In the genomic region with DNA sequence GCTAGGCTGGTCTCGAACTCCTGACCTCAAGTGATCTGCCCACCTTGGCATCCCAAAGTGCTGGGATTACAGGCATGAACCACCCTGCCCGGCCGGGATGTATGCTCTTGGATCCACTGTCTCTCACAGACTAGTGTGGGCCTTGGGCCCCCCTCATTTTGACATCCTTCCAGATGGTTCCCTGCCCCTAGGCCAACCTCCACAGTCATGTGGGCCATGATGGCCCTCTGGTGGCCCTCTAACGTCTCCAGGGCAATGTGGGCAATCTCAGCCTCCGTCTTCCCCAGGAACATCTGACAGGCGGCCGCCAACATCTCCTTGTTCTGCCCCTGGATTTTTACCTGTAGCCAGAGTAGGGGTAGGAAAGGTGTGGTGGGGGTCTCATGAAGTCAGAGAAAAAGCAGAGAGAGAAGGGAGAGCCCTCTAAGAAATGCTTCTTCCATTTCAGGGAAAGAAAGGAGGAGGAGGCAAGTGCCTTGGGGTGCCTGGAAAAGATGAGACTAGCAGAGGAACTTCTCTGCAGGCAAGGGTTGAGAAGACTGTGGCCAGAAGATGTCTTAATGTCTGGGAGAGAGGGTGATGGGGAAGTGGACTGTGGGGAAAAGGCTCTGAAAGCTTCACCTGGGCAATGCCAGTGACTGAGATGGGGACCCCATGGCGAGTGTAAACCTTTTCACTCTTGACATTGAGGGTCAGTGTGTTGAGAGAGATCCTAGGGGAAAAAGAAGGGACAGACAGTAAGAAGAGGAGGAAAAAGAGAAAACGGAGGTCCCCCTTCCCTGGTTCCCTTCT, we compare ENCODE assay signal across 8 cellular contexts. TPM values are rescaled to one million over a fixed set of nuclear protein-coding genes. Genes with fewer than 3 reads are reported as not detected.
DNase-seq lines count a peak whose midpoint lies in the region; ATAC-seq, FAIRE-seq and TF ChIP-seq lines count a peak whose summit lies in the region.

No MANE protein-coding gene starts in this region.

- H3K9me3 Mint-ChIP-seq in nephron progenitor cell: no peaks in the 10 kb centered on the region

- H3K4me1 ChIP-seq in BLaER1 treated with 17β-estradiol and CSF1 and Interleukin-3, amounts not matched to agents 10 nM and 100 nM: peaks cover 59 to 75% (median 70%) of the 10 kb centered on the region in 10 experiments
- H3K4me1 ChIP-seq in NT2/D1 (ENCODE audit: insufficient read depth, insufficient read length): peaks cover 4% of the 10 kb centered on the region
- H3K4me1 ChIP-seq in colonic mucosa: peaks cover 30% of the 10 kb centered on the region

- DNase-seq in NT2/D1 (ENCODE audit: low read depth, low spot score) (no peak), colonic mucosa (no peak), nephron progenitor cell (no peak), GM12892 (ENCODE audit: insufficient read length) (no peak), head of caudate nucleus (no peak)
- DNase-seq in activated CD4-positive, CD25-positive, alpha-beta regulatory T cell treated with anti-CD3 and anti-CD28 coated beads, Interleukin-2, amount 50 U/mL, for 72 hours: no peak

- peak overlapping the region; percentile 90 to 99 (median 95) for H3K4me2 ChIP-seq in BLaER1 treated with 17β-estradiol and CSF1 and Interleukin-3, amounts not matched to agents 10 nM and 100 nM

- H3K27me3 Mint-ChIP-seq in nephron progenitor cell (ENCODE audit: low read depth, poor library complexity): peaks cover 3% of the 10 kb centered on the region

- H3K4me3 Mint-ChIP-seq in nephron progenitor cell: peak overlapping the region; percentile 97

- ATAC-seq in HG03469 (IDR thresholded peaks at IDR 0.05; ENCODE audit: unreplicated experiment): no peak

- H3K4me3 ChIP-seq in BLaER1 treated with 17β-estradiol and CSF1 and Interleukin-3, amounts not matched to agents 10 nM and 100 nM: peak overlapping the region; percentile 79 to 99 (median 94)
- peak overlapping the region; percentile 88 for H3K4me3 ChIP-seq in NT2/D1 (ENCODE audit: insufficient read length, low read depth)
- peak overlapping the region; percentile 81 for H3K4me3 ChIP-seq in colonic mucosa

- no peak for FAIRE-seq in GM12892 (lab: Jason Lieb, UNC)

- peaks cover 48% of the 10 kb centered on the region for H3K36me3 Mint-ChIP-seq in nephron progenitor cell (ENCODE audit: low read depth)

- H3K4me1 Mint-ChIP-seq in nephron progenitor cell: peaks cover 60% of the 10 kb centered on the region

- peaks cover 31 to 69% (median 53%) of the 10 kb centered on the region in 11 experiments; a peak in 21 of 22 replicates for H4K20me1 ChIP-seq in BLaER1 treated with 17β-estradiol and CSF1 and Interleukin-3, amounts not matched to agents 10 nM and 100 nM

- peaks cover 0 to 7% (median 0%) of the 10 kb centered on the region in 11 experiments; a peak in 5 of 22 replicates for H3K9me3 ChIP-seq in BLaER1 treated with 17β-estradiol and CSF1 and Interleukin-3, amounts not matched to agents 10 nM and 100 nM (replicated peaks in 1 of 11)
- H3K9me3 ChIP-seq in NT2/D1 (ENCODE audit: insufficient read depth, low read length) (no peaks in the 10 kb centered on the region), colonic mucosa (no peaks in the 10 kb centered on the region)

- peak overlapping the region; percentile 98 for H3K27ac Mint-ChIP-seq in nephron progenitor cell

- H3K27me3 ChIP-seq in BLaER1 treated with 17β-estradiol and CSF1 and Interleukin-3, amounts not matched to agents 10 nM and 100 nM: no peaks in the 10 kb centered on the region
- H3K27me3 ChIP-seq in NT2/D1 (ENCODE audit: insufficient read depth, insufficient read length) (no peaks in the 10 kb centered on the region), colonic mucosa (no peaks in the 10 kb centered on the region)

- intact Hi-C loops in colonic mucosa (cut with DNase I): loop anchor here (5.0 kb wide), 3 partner anchors 41 to 136 kb away; no protein-coding TSS in a partner anchor
- intact Hi-C loops in head of caudate nucleus (cut with DNase I): loop anchor here (5.0 to 10.0 kb wide), 2 partner anchors 41 to 144 kb away; a partner anchor contains a TSS

- H3K9ac ChIP-seq in BLaER1 treated with 17β-estradiol and CSF1 and Interleukin-3, amounts not matched to agents 10 nM and 100 nM: peak overlapping the region; percentile 92 to 100 (median 99)
- H3K9ac ChIP-seq in NT2/D1 (ENCODE audit: insufficient read length, low read depth): peak overlapping the region; percentile 96
- H3K9ac ChIP-seq in colonic mucosa (ENCODE audit: low read depth in 2 of 2, low read length in 2 of 2): peak overlapping the region; percentile 94 to 95

- no peak for TF ChIP-seq POLR2A in GM12892 (IDR thresholded peaks at IDR 0.05; ENCODE audit: low read depth, low read length)

- H3K27ac ChIP-seq in BLaER1 treated with 17β-estradiol and CSF1 and Interleukin-3, amounts not matched to agents 10 nM and 100 nM: peak overlapping the region; percentile 89 to 99 (median 98); a peak in 21 of 22 replicates
- H3K27ac ChIP-seq in colonic mucosa: peak overlapping the region; percentile 98

- TF ChIP-seq CTCF in colonic mucosa (IDR thresholded peaks at IDR 0.05): no peak
- TF ChIP-seq CTCF in nephron progenitor cell (IDR thresholded peaks at IDR 0.05): no peak

- peaks cover 50 to 69% (median 62%) of the 10 kb centered on the region in 11 experiments for H3K36me3 ChIP-seq in BLaER1 treated with 17β-estradiol and CSF1 and Interleukin-3, amounts not matched to agents 10 nM and 100 nM
- H3K36me3 ChIP-seq in NT2/D1 (ENCODE audit: insufficient read depth, insufficient read length, low read length): peaks cover 60% of the 10 kb centered on the region
- H3K36me3 ChIP-seq in colonic mucosa: peaks cover 19% of the 10 kb centered on the region

RNA-seq across cellular contexts. Expression of a gene that starts 1.3 kb away (rescaled TPM):
- total RNA-seq in colonic mucosa: 100 to 1,000 TPM; 130 to 158 TPM
- polyA plus RNA-seq in GM12892 (2012; ENCODE audit: missing spikeins): 105 TPM

RNA-seq across cellular contexts. Expression of a gene that starts 3.2 kb away (rescaled TPM):
- total RNA-seq in colonic mucosa: 10 to 100 TPM; 47.2 to 92.8 TPM
- 49.1 TPM for polyA plus RNA-seq in GM12892 (2012; ENCODE audit: missing spikeins)

RNA-seq across cellular contexts. Expression of a gene that starts 21.0 kb away (rescaled TPM):
- total RNA-seq in colonic mucosa: 100 to 1,000 TPM; 213 to 605 TPM
- 826 TPM for polyA plus RNA-seq in GM12892 (2012; ENCODE audit: missing spikeins)

RNA-seq across cellular contexts. Expression of a gene that starts 24.1 kb away (rescaled TPM):
- 10 to 100 TPM; 14.0 to 59.0 TPM for total RNA-seq in colonic mucosa
- 56.4 TPM for polyA plus RNA-seq in GM12892 (2012; ENCODE audit: missing spikeins)

RNA-seq across cellular contexts. Expression of a gene that starts 50.4 kb away (rescaled TPM):
- total RNA-seq in colonic mucosa: 10 to 100 TPM in 1 of 2 donors, 1 to 10 TPM in 1; 7.4 to 19.2 TPM
- 20.7 TPM for polyA plus RNA-seq in GM12892 (2012; ENCODE audit: missing spikeins)
